ENCODE assay signal across 7 cellular contexts in genomic region chr12:117530796-117531195, GRCh38.
"Had no signal": no experiment of that assay in that cellular context is flagged by ENCODE, and none has a peak within 500 bp of the region (broad histone marks: within the 10 kb centered on the region; RNA-seq: fewer than 3 reads in every experiment).

No MANE protein-coding gene starts in this region.

- H3K27ac Mint-ChIP-seq: IgD-negative memory B cell had no signal

- H3K27ac ChIP-seq: HL-60 had no signal

- H3K36me3 Mint-ChIP-seq: IgD-negative memory B cell had no signal

- H3K4me3 Mint-ChIP-seq: IgD-negative memory B cell had no signal

- ATAC-seq: HepG2, K562 had no signal

- DNase-seq: IMR-90, KBM-7, KG1 had no signal

- H3K4me1 Mint-ChIP-seq: IgD-negative memory B cell had no signal

- H3K4me3 ChIP-seq: K562 had no signal
